In genomic region chr17:28700278-28700677, GRCh38 we compare ENCODE assay signal across 15 cellular contexts.
"Had no signal": no experiment of that assay in that cellular context is flagged by ENCODE, and none has a peak within 500 bp of the region (broad histone marks: within the 10 kb centered on the region; RNA-seq: fewer than 3 reads in every experiment).

No MANE protein-coding gene starts in this region.

- H2AFZ ChIP-seq: parathyroid adenoma had no signal

- H3K27ac Mint-ChIP-seq: dendritic cell treated with granulocyte-macrophage colony-stimulating factor and Interleukin-4, amounts not matched to agents 40 ng/mL and 50 ng/mL, for 4 days; memory B cell; natural killer cell treated with Interleukin-12 subunit alpha and Interleukin-12 subunit beta and Interleukin-15 and Interleukin-18, amount 100 ng/mL, for 72 hours; type B pancreatic cell had no signal

- DNase-seq: foreskin keratinocyte; left ventricle myocardium inferior; lower lobe of right lung; midbrain; psoas muscle; retina; stimulated activated naive CD4-positive, alpha-beta T cell treated with Interleukin-2 at 50 U/mL for 16 hours; thyroid gland had no signal

- H3K4me3 Mint-ChIP-seq: dendritic cell treated with granulocyte-macrophage colony-stimulating factor and Interleukin-4, amounts not matched to agents 40 ng/mL and 50 ng/mL, for 4 days; memory B cell; natural killer cell treated with Interleukin-12 subunit alpha and Interleukin-12 subunit beta and Interleukin-15 and Interleukin-18, amount 100 ng/mL, for 72 hours; type B pancreatic cell had no signal

- H3K9ac ChIP-seq: parathyroid adenoma had no signal

- H3K4me3 ChIP-seq: left ventricle myocardium inferior, lower lobe of right lung, psoas muscle, thyroid gland had no signal

- H3K9me3 Mint-ChIP-seq: dendritic cell treated with granulocyte-macrophage colony-stimulating factor and Interleukin-4, amounts not matched to agents 40 ng/mL and 50 ng/mL, for 4 days; memory B cell; natural killer cell treated with Interleukin-12 subunit alpha and Interleukin-12 subunit beta and Interleukin-15 and Interleukin-18, amount 100 ng/mL, for 72 hours; type B pancreatic cell had no signal

- H3K4me1 Mint-ChIP-seq: memory B cell had no signal

- H3K27me3 Mint-ChIP-seq: dendritic cell treated with granulocyte-macrophage colony-stimulating factor and Interleukin-4, amounts not matched to agents 40 ng/mL and 50 ng/mL, for 4 days; memory B cell; natural killer cell treated with Interleukin-12 subunit alpha and Interleukin-12 subunit beta and Interleukin-15 and Interleukin-18, amount 100 ng/mL, for 72 hours; type B pancreatic cell had no signal

- H3K4me1 ChIP-seq: foreskin keratinocyte, left ventricle myocardium inferior, lower lobe of right lung, parathyroid adenoma, psoas muscle, thyroid gland had no signal

- H3K9me3 ChIP-seq: left ventricle myocardium inferior, lower lobe of right lung, psoas muscle, thyroid gland had no signal

- H3K27me3 ChIP-seq: foreskin keratinocyte, thyroid gland had no signal

- H3K79me2 ChIP-seq: parathyroid adenoma had no signal

- FAIRE-seq: colon, urothelium cell line had no signal

- H3K27ac ChIP-seq: foreskin keratinocyte, left ventricle myocardium inferior, lower lobe of right lung, parathyroid adenoma, psoas muscle, thyroid gland had no signal

- ATAC-seq: foreskin keratinocyte; lower lobe of right lung; natural killer cell treated with Interleukin-12 subunit alpha and Interleukin-12 subunit beta and Interleukin-15 and Interleukin-18, amount 100 ng/mL, for 72 hours; psoas muscle had no signal
